Comparison of ENCODE assay signal across 9 cellular contexts in the genomic region with DNA sequence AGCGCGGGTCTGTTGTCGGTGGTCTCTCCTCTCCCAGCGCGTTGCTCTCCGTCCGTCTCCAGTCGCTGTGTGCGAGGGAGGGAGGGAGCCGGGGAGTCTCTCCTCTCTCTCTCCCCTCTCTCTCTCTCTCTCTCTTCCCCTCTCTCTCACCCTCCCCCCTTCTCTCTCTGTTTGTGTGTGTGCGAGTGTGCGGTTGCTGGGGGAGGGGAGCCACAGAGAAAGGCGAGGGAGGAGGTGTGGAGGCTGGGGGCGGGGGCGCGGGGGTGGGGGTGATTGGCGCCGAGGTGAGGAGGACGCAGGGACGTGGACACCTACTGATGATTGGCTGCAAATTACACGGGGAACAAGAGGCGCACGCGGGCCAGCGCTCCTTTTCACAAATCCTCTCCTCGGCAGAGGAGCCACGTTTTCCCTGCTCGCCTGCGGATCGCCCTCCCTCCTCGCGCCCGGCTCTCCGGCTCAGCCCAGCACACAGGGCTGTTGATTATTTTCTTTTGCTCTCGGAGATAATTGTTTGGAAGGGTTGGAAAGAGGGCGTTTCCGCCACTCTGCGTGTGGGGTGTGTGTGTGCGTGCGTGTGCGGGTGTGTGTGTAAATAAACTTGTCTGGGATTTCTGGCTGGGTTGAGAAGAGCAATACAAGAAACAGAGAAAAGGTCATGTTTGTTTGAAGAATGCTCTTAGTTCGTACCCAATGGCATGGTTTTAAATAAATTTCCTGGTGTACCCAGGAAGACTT. TPM values are rescaled to one million over a fixed set of nuclear protein-coding genes. Genes with fewer than 3 reads are reported as not detected.
DNase-seq lines count a peak whose midpoint lies in the region; ATAC-seq and TF ChIP-seq lines count a peak whose summit lies in the region.
"Had no signal": no experiment of that assay in that cellular context is flagged by ENCODE, and none has a peak within 500 bp of the region (broad histone marks: within the 10 kb centered on the region; RNA-seq: fewer than 3 reads in every experiment).

A gene (minus strand): TSS at position 73 of the 738 bp plus-strand sequence. CDS start 3,092 bp downstream, outside the sequence.

- peaks cover 2% of the 10 kb centered on the region for H3K9me3 Mint-ChIP-seq in activated CD4-positive, alpha-beta T cell treated with anti-CD3 and anti-CD28 coated beads for 36 hours (ENCODE audit: low read depth)
- no peaks in the 10 kb centered on the region for H3K9me3 Mint-ChIP-seq in activated CD4-positive, alpha-beta T cell treated with anti-CD3 and anti-CD28 coated beads, Interleukin-2, amount 10 ng/mL, durations not matched to agents 7 days and 5 days
- no peaks in the 10 kb centered on the region for H3K9me3 Mint-ChIP-seq in activated naive CD8-positive, alpha-beta T cell (ENCODE audit: low read depth)

- peaks cover 29% of the 10 kb centered on the region for H3K4me1 Mint-ChIP-seq in activated CD4-positive, alpha-beta T cell treated with anti-CD3 and anti-CD28 coated beads for 36 hours
- peaks cover 16% of the 10 kb centered on the region for H3K4me1 Mint-ChIP-seq in activated CD4-positive, alpha-beta T cell treated with anti-CD3 and anti-CD28 coated beads, Interleukin-2, amount 10 ng/mL, durations not matched to agents 7 days and 5 days
- H3K4me1 Mint-ChIP-seq in activated naive CD8-positive, alpha-beta T cell (ENCODE audit: low read depth), result peaks cover 29% of the 10 kb centered on the region

- H4K20me1 ChIP-seq in osteoblast (ENCODE audit: insufficient read depth, low read length), result no peaks in the 10 kb centered on the region

- ATAC-seq in activated CD4-positive, alpha-beta T cell treated with anti-CD3 and anti-CD28 coated beads for 36 hours, result peak; percentile 16
- ATAC-seq in HG03196 (IDR thresholded peaks at IDR 0.05; ENCODE audit: unreplicated experiment) (peak; percentile 26), heart left ventricle (peak; percentile 84 to 88 (median 86))

- H3K27ac ChIP-seq in heart left ventricle (peak within 1 kb of the TSS; percentile 72 to 89 (median 81)), osteoblast (ENCODE audit: low read depth, low read length) (no peak within 1 kb of the TSS)
- H3K27ac ChIP-seq: C4-2B had no signal

- no peaks in the 10 kb centered on the region for H3K79me2 ChIP-seq in osteoblast (ENCODE audit: insufficient read depth, low read length)

- peak in 1 of 2 donors; percentile 49 for TF ChIP-seq POLR2A in heart left ventricle (IDR thresholded peaks at IDR 0.05)

- peak within 1 kb of the TSS; percentile 40 for H3K4me3 Mint-ChIP-seq in activated CD4-positive, alpha-beta T cell treated with anti-CD3 and anti-CD28 coated beads for 36 hours
- H3K4me3 Mint-ChIP-seq in activated CD4-positive, alpha-beta T cell treated with anti-CD3 and anti-CD28 coated beads, Interleukin-2, amount 10 ng/mL, durations not matched to agents 7 days and 5 days, result no peak within 1 kb of the TSS
- H3K4me3 Mint-ChIP-seq in activated naive CD8-positive, alpha-beta T cell, result peak within 1 kb of the TSS; percentile 77

- CTCF ChIA-PET in activated CD4-positive, alpha-beta T cell treated with anti-CD3 and anti-CD28 coated beads for 36 hours (lab: Charles Lee), result no interaction called here
- CTCF ChIA-PET in activated CD4-positive, alpha-beta T cell treated with anti-CD3 and anti-CD28 coated beads, Interleukin-2, amount 10 ng/mL, durations not matched to agents 7 days and 5 days (lab: Charles Lee), result no interaction called here

- peak within 1 kb of the TSS; percentile 20 to 74 (median 57) for H3K4me3 ChIP-seq in heart left ventricle
- peak within 1 kb of the TSS; percentile 69 for H3K4me3 ChIP-seq in osteoblast (ENCODE audit: insufficient read depth, low read length)

- POLR2A ChIA-PET in activated CD4-positive, alpha-beta T cell treated with anti-CD3 and anti-CD28 coated beads for 36 hours (lab: Charles Lee), result no interaction called here
- POLR2A ChIA-PET in activated CD4-positive, alpha-beta T cell treated with anti-CD3 and anti-CD28 coated beads, Interleukin-2, amount 10 ng/mL, durations not matched to agents 7 days and 5 days (lab: Charles Lee), result no interaction called here

- H3K4me1 ChIP-seq in heart left ventricle, result peaks cover 0 to 38% (median 10%) of the 10 kb centered on the region in 12 donors
- H3K4me1 ChIP-seq in osteoblast (ENCODE audit: insufficient read depth, low read length), result peaks cover 5% of the 10 kb centered on the region

- H3K36me3 ChIP-seq in heart left ventricle, result no peaks in the 10 kb centered on the region
- H3K36me3 ChIP-seq in osteoblast (ENCODE audit: insufficient read depth, low read length), result no peaks in the 10 kb centered on the region

- no peak within 1 kb of the TSS for H3K27ac Mint-ChIP-seq in activated CD4-positive, alpha-beta T cell treated with anti-CD3 and anti-CD28 coated beads for 36 hours
- no peak within 1 kb of the TSS for H3K27ac Mint-ChIP-seq in activated CD4-positive, alpha-beta T cell treated with anti-CD3 and anti-CD28 coated beads, Interleukin-2, amount 10 ng/mL, durations not matched to agents 7 days and 5 days
- H3K27ac Mint-ChIP-seq in activated naive CD8-positive, alpha-beta T cell, result no peak within 1 kb of the TSS

- WGBS in heart left ventricle, 4 donors, result 0 to 2% (median 1%) methylated on average over 31 to 42 of the region's 42 CpGs

- peak; percentile 6 for DNase-seq in activated CD4-positive, alpha-beta T cell treated with anti-CD3 and anti-CD28 coated beads for 36 hours
- no peak for DNase-seq in activated CD4-positive, alpha-beta T cell treated with anti-CD3 and anti-CD28 coated beads, Interleukin-2, amount 10 ng/mL, durations not matched to agents 7 days and 5 days
- peak; percentile 27 to 75 for DNase-seq in NCI-H526 (lab: John Stamatoyannopoulos, UW)
- peak; percentile 68 to 84 (median 78) for DNase-seq in heart left ventricle
- peak; percentile 72 for DNase-seq in osteoblast (ENCODE audit: insufficient read length, low spot score, missing footprints)
- no peak for DNase-seq in NCI-H1048 (lab: John Stamatoyannopoulos, UW)

- H3K9me3 ChIP-seq in heart left ventricle (no peaks in the 10 kb centered on the region), osteoblast (ENCODE audit: low read depth, low read length) (no peaks in the 10 kb centered on the region)

- TF ChIP-seq CTCF in heart left ventricle (IDR thresholded peaks at IDR 0.05), result no peak
- no peak for TF ChIP-seq CTCF in osteoblast (IDR thresholded peaks at IDR 0.05; ENCODE audit: extremely low read depth, low read depth, low read length)

- intact Hi-C loops in activated CD4-positive, alpha-beta T cell treated with anti-CD3 and anti-CD28 coated beads for 36 hours (cut with DNase I, micrococcal nuclease), result no loop called here
- intact Hi-C loops in heart left ventricle (cut with DNase I), result loop anchor here in 3 of 10 donors (5.0 to 10.0 kb wide), 5 partner anchors 240 to 980 kb away; a partner anchor contains a TSS

- H3K27me3 Mint-ChIP-seq in activated CD4-positive, alpha-beta T cell treated with anti-CD3 and anti-CD28 coated beads for 36 hours, result peaks cover 56% of the 10 kb centered on the region
- peaks cover 61% of the 10 kb centered on the region for H3K27me3 Mint-ChIP-seq in activated CD4-positive, alpha-beta T cell treated with anti-CD3 and anti-CD28 coated beads, Interleukin-2, amount 10 ng/mL, durations not matched to agents 7 days and 5 days
- peaks cover 39% of the 10 kb centered on the region for H3K27me3 Mint-ChIP-seq in activated naive CD8-positive, alpha-beta T cell

- peak within 1 kb of the TSS; percentile 91 for H2AFZ ChIP-seq in osteoblast (ENCODE audit: low read length)

- H3K36me3 Mint-ChIP-seq in activated CD4-positive, alpha-beta T cell treated with anti-CD3 and anti-CD28 coated beads for 36 hours (ENCODE audit: low read depth), result no peaks in the 10 kb centered on the region
- no peaks in the 10 kb centered on the region for H3K36me3 Mint-ChIP-seq in activated CD4-positive, alpha-beta T cell treated with anti-CD3 and anti-CD28 coated beads, Interleukin-2, amount 10 ng/mL, durations not matched to agents 7 days and 5 days (ENCODE audit: low read depth)
- no peaks in the 10 kb centered on the region for H3K36me3 Mint-ChIP-seq in activated naive CD8-positive, alpha-beta T cell

- H3K27me3 ChIP-seq in heart left ventricle (peaks cover 0 to 42% (median 0%) of the 10 kb centered on the region in 9 donors), osteoblast (ENCODE audit: insufficient read depth, low read length) (peaks cover 15% of the 10 kb centered on the region)

- H3K4me2 ChIP-seq in osteoblast (ENCODE audit: insufficient read depth, low read length), result peak within 1 kb of the TSS; percentile 83

RNA-seq across cellular contexts. Expression of the gene that starts here (rescaled TPM):
- not detected for total RNA-seq in activated CD4-positive, alpha-beta T cell treated with anti-CD3 and anti-CD28 coated beads for 36 hours
- total RNA-seq in activated CD4-positive, alpha-beta T cell treated with anti-CD3 and anti-CD28 coated beads, Interleukin-2, amount 10 ng/mL, durations not matched to agents 7 days and 5 days, result not detected
- 1 to 10 TPM; 1.9 to 7.3 (median 4.1) TPM for total RNA-seq in heart left ventricle
- 1 to 10 TPM in 1 of 2 donors, under 1 TPM in 1; 0.58 to 1.2 TPM for polyA plus RNA-seq in heart left ventricle
- not detected in 2 replicates for total RNA-seq in osteoblast

Comparison
In these comparisons a context has a peak if more than half of its experiments do, and no peak if none do; other contexts are left out.
1. Peak in DNase-seq and ATAC-seq in activated CD4-positive, alpha-beta T cell treated with anti-CD3 and anti-CD28 coated beads for 36 hours; RNA of the gene not detected or under 1 TPM.
2. Peak in DNase-seq, H3K4me3 ChIP-seq and H3K4me2 ChIP-seq in osteoblast; RNA of the gene not detected or under 1 TPM.
3. ATAC-seq: peak in every context shown above with its lines; median percentile 86 in heart left ventricle; 26 in HG03196; 16 in activated CD4-positive, alpha-beta T cell treated with anti-CD3 and anti-CD28 coated beads for 36 hours.
4. DNase-seq: peak in NCI-H526 (2 of 2) and heart left ventricle (5 of 5); none in activated CD4-positive, alpha-beta T cell treated with anti-CD3 and anti-CD28 coated beads, Interleukin-2, amount 10 ng/mL, durations not matched to agents 7 days and 5 days (single experiment) and NCI-H1048 (single experiment).